In the genomic region with DNA sequence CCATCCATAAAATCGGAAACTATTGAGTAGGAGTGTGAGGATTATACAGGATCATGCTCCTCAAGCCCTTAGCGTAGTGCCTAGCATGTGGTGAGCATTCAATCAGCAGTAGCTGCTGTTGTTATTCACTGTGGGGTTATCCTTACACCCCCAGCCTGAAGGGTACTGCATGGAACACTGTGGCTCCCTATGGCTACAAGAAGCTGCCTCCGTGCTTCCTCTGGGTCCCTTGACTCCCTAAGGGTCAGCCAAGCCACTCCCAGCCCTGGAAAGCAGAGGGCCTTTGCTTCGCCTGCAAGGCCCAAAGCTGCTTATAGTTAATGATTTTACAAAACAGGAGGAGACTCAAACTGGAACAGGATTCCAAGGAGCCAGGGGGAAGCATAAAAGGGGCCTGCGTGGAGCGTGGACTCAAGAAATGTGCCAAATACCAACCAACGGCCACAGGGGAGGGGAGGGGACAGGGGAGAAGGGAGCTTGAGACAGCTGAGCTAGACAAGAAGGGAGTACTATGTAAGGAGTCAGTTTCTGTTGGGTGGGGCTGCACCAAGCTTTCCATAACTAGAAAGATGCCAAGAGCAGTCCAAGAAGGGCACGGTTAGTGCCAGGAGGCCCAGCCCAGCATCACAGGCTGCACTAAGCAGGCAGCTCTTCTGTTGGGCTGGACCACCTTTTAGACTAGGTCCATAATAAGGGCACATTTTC, we compare ENCODE assay signal across 17 cellular contexts. TPM values are rescaled to one million over a fixed set of nuclear protein-coding genes. Genes with fewer than 3 reads are reported as not detected.
DNase-seq lines count a peak whose midpoint lies in the region; ATAC-seq, FAIRE-seq and TF ChIP-seq lines count a peak whose summit lies in the region.
"Had no signal": no experiment of that assay in that cellular context is flagged by ENCODE, and none has a peak within 500 bp of the region (broad histone marks: within the 10 kb centered on the region; RNA-seq: fewer than 3 reads in every experiment).

No MANE protein-coding gene starts in this region.

- no peak for TF ChIP-seq POLR2A in GM12891 (IDR thresholded peaks at IDR 0.05; ENCODE audit: low read depth, low read length)

- DNase-seq in GM12891 (ENCODE audit: insufficient read length, low spot score): no peak
- DNase-seq in activated naive CD4-positive, alpha-beta T cell treated with anti-CD3 and anti-CD28 coated beads, Interleukin-2, amount 50 U/mL, for 72 hours (ENCODE audit: low spot score in 2 of 2): no peak
- DNase-seq in naive thymus-derived CD4-positive, alpha-beta T cell: no peak
- DNase-seq in kidney tubule cell (ENCODE audit: low spot score): no peak
- DNase-seq in LoVo (ENCODE audit: low spot score): no peak
- DNase-seq in islet precursor cell: no peak
- DNase-seq: activated CD4-positive, CD25-positive, alpha-beta regulatory T cell; BE2C; esophagus squamous epithelium; GDM1; mesenchymal stem cell; NCI-H1436; NCI-H748 treated with DMSO at 0.1 percent for 48 hours; psoas muscle; SJCRH30 had no signal

- H3K4me2 ChIP-seq in BLaER1: peak overlapping the region; percentile 78

- H3K4me3 Mint-ChIP-seq in naive thymus-derived CD4-positive, alpha-beta T cell: peak overlapping the region; percentile 80 to 98 (median 88)

- peak overlapping the region; percentile 92 for H3K27ac ChIP-seq in BLaER1
- peak overlapping the region; percentile 73 for H3K27ac ChIP-seq in naive thymus-derived CD4-positive, alpha-beta T cell (ENCODE audit: low read depth, low read length)
- H3K27ac ChIP-seq: psoas muscle, SJCRH30 had no signal

- H4K20me1 ChIP-seq in BLaER1: peaks cover 18% of the 10 kb centered on the region; the same call in 1 of the 2 replicates

- peak overlapping the region; percentile 56 for H3K4me3 ChIP-seq in BLaER1
- peak overlapping the region; percentile 54 for H3K4me3 ChIP-seq in naive thymus-derived CD4-positive, alpha-beta T cell (ENCODE audit: low read length)
- H3K4me3 ChIP-seq: esophagus squamous epithelium, psoas muscle, SJCRH30 had no signal

- H3K27me3 ChIP-seq in BLaER1: no peaks in the 10 kb centered on the region
- H3K27me3 ChIP-seq in naive thymus-derived CD4-positive, alpha-beta T cell (ENCODE audit: control insufficient read depth in 2 of 2, insufficient read depth in 2 of 2, low read length in 2 of 2): no peaks in the 10 kb centered on the region
- H3K27me3 ChIP-seq: BE2C, esophagus squamous epithelium, SJCRH30 had no signal

- no peaks in the 10 kb centered on the region for H3K9me3 ChIP-seq in BLaER1
- H3K9me3 ChIP-seq in naive thymus-derived CD4-positive, alpha-beta T cell (ENCODE audit: control insufficient read depth in 2 of 3, low read length in 3 of 3): no peaks in the 10 kb centered on the region
- H3K9me3 ChIP-seq: BE2C, esophagus squamous epithelium, psoas muscle, SJCRH30 had no signal

- H3K4me1 ChIP-seq in BLaER1: peaks cover 100% of the 10 kb centered on the region
- H3K4me1 ChIP-seq in naive thymus-derived CD4-positive, alpha-beta T cell (ENCODE audit: control insufficient read depth in 2 of 2, insufficient read depth in 2 of 2, low read length in 2 of 2): peaks cover 43 to 59% of the 10 kb centered on the region in 2 donors
- H3K4me1 ChIP-seq: psoas muscle, SJCRH30 had no signal

- peak overlapping the region; percentile 77 to 94 for H3K27ac Mint-ChIP-seq in activated naive CD4-positive, alpha-beta T cell treated with anti-CD3 and anti-CD28 coated beads, Interleukin-2, amount 50 U/mL, for 72 hours
- peak overlapping the region; percentile 90 to 98 (median 95) for H3K27ac Mint-ChIP-seq in naive thymus-derived CD4-positive, alpha-beta T cell

- POLR2A ChIA-PET in naive thymus-derived CD4-positive, alpha-beta T cell (lab: Charles Lee): interaction anchor here (0.7 to 14.7 kb wide), 8 partner anchors 9 to 114 kb away, joined by 3 to 290 read pairs (median 4); a partner anchor contains a TSS

- peak overlapping the region; percentile 71 for H3K9ac ChIP-seq in BLaER1

- no peak for ATAC-seq in activated naive CD4-positive, alpha-beta T cell treated with anti-CD3 and anti-CD28 coated beads, Interleukin-2, amount 50 U/mL, for 72 hours
- ATAC-seq in naive thymus-derived CD4-positive, alpha-beta T cell: peak; percentile 12
- ATAC-seq in HG03280 (IDR thresholded peaks at IDR 0.05; ENCODE audit: unreplicated experiment): no peak
- ATAC-seq: psoas muscle had no signal

- H3K36me3 ChIP-seq in BLaER1: peaks cover 34% of the 10 kb centered on the region
- H3K36me3 ChIP-seq in naive thymus-derived CD4-positive, alpha-beta T cell (ENCODE audit: control insufficient read depth in 2 of 3, insufficient read depth in 3 of 3, low read length in 3 of 3): peaks cover under 1 to 22% (median 10%) of the 10 kb centered on the region in 3 experiments
- H3K36me3 ChIP-seq: esophagus squamous epithelium, SJCRH30 had no signal

- FAIRE-seq in GM12891 (lab: Jason Lieb, UNC): peak; percentile 83

- peaks cover 14 to 93% (median 52%) of the 10 kb centered on the region in 7 donors for H3K4me1 Mint-ChIP-seq in naive thymus-derived CD4-positive, alpha-beta T cell

- CTCF ChIA-PET in naive thymus-derived CD4-positive, alpha-beta T cell (lab: Charles Lee): interaction anchor here (0.6 to 3.8 kb wide), 4 partner anchors 13 to 23 kb away, joined by 3 to 22 read pairs (median 8); a partner anchor contains a TSS

- intact Hi-C loops in naive thymus-derived CD4-positive, alpha-beta T cell (cut with micrococcal nuclease): loop anchor here in 1 of 2 donors (2.0 kb wide), 1 partner anchor 14 kb away; no protein-coding TSS in a partner anchor

- peaks cover 0 to 12% of the 10 kb centered on the region in 2 donors for H3K36me3 Mint-ChIP-seq in activated naive CD4-positive, alpha-beta T cell treated with anti-CD3 and anti-CD28 coated beads, Interleukin-2, amount 50 U/mL, for 72 hours
- H3K36me3 Mint-ChIP-seq in naive thymus-derived CD4-positive, alpha-beta T cell: peaks cover 0 to 17% (median 10%) of the 10 kb centered on the region in 5 donors

- H3K9me3 Mint-ChIP-seq in activated naive CD4-positive, alpha-beta T cell treated with anti-CD3 and anti-CD28 coated beads, Interleukin-2, amount 50 U/mL, for 72 hours: no peaks in the 10 kb centered on the region
- peaks cover 0 to 1% (median 0%) of the 10 kb centered on the region in 11 donors for H3K9me3 Mint-ChIP-seq in naive thymus-derived CD4-positive, alpha-beta T cell

- no peaks in the 10 kb centered on the region for H3K27me3 Mint-ChIP-seq in naive thymus-derived CD4-positive, alpha-beta T cell

TF ChIP-seq in GM12891, 5 proteins besides CTCF, POLR2A, EP300 and RAD21:
- TF ChIP-seq POLR2AphosphoS5 (IDR thresholded peaks at IDR 0.05; ENCODE audit: low read depth, low read length) (no peak), PAX5 (IDR thresholded peaks at IDR 0.05; ENCODE audit: insufficient read depth, low read length, severe bottlenecking) (no peak)

RNA-seq across cellular contexts. Expression of a gene that starts 15.9 kb away (rescaled TPM):
- polyA plus RNA-seq in GM12891 (2012; ENCODE audit: low read depth, missing spikeins): 245 TPM
- total RNA-seq in activated naive CD4-positive, alpha-beta T cell treated with anti-CD3 and anti-CD28 coated beads, Interleukin-2, amount 50 U/mL, for 72 hours: 100 to 1,000 TPM; 110 to 233 TPM
- total RNA-seq in naive thymus-derived CD4-positive, alpha-beta T cell: 100 to 1,000 TPM; 151 to 315 (median 221) TPM
- polyA plus RNA-seq in naive thymus-derived CD4-positive, alpha-beta T cell: 100 to 1,000 TPM; 197 to 296 TPM
